ENCODE assay signal across 28 cellular contexts in genomic region chr1:103460496-103460895, GRCh38.
"Had no signal": no experiment of that assay in that cellular context is flagged by ENCODE, and none has a peak within 500 bp of the region (broad histone marks: within the 10 kb centered on the region; RNA-seq: fewer than 3 reads in every experiment).

No MANE protein-coding gene starts in this region.

- FAIRE-seq: endothelial cell of umbilical vein had no signal

- H3K4me1 Mint-ChIP-seq: activated CD4-positive, alpha-beta memory T cell treated with anti-CD3 and anti-CD28 coated beads, Interleukin-2, amount 10 ng/mL, durations not matched to agents 7 days and 5 days; activated CD4-positive, alpha-beta T cell treated with anti-CD3 and anti-CD28 coated beads, Interleukin-2, amount 10 ng/mL, durations not matched to agents 7 days and 5 days; activated T-helper 17 cell treated with anti-CD3 and anti-CD28 coated beads, Interleukin-2, amount 50 U/mL, for 72 hours had no signal

- H3K27ac Mint-ChIP-seq: activated CD4-positive, alpha-beta memory T cell treated with anti-CD3 and anti-CD28 coated beads, Interleukin-2, amount 10 ng/mL, durations not matched to agents 7 days and 5 days; activated CD4-positive, alpha-beta T cell treated with anti-CD3 and anti-CD28 coated beads, Interleukin-2, amount 10 ng/mL, durations not matched to agents 7 days and 5 days; activated naive CD8-positive, alpha-beta T cell; activated T-helper 17 cell treated with anti-CD3 and anti-CD28 coated beads, Interleukin-2, amount 50 U/mL, for 72 hours; WTC11 had no signal

- H3K9me3 ChIP-seq: body of pancreas, colonic mucosa, esophagus squamous epithelium, gastroesophageal sphincter had no signal

- H3K4me3 ChIP-seq: body of pancreas, colonic mucosa, dorsolateral prefrontal cortex, esophagus squamous epithelium, gastroesophageal sphincter had no signal

- H3K27ac ChIP-seq: body of pancreas, colonic mucosa, dorsolateral prefrontal cortex, epithelial cell of prostate, esophagus squamous epithelium, gastroesophageal sphincter, VCaP had no signal

- H3K4me1 ChIP-seq: body of pancreas, colonic mucosa, esophagus squamous epithelium, gastroesophageal sphincter had no signal

- DNase-seq: activated CD4-positive, alpha-beta memory T cell treated with anti-CD3 and anti-CD28 coated beads, Interleukin-2, amount 10 ng/mL, durations not matched to agents 7 days and 5 days; activated CD4-positive, alpha-beta T cell treated with anti-CD3 and anti-CD28 coated beads for 1 hour; activated CD4-positive, alpha-beta T cell treated with anti-CD3 and anti-CD28 coated beads for 4 hours; activated CD4-positive, alpha-beta T cell treated with anti-CD3 and anti-CD28 coated beads, Interleukin-2, amount 10 ng/mL, durations not matched to agents 7 days and 5 days; activated CD4-positive, alpha-beta T cell treated with anti-CD3 and anti-CD28 coated beads, Interleukin-2, amount 50 U/mL, for 4 hours; activated CD8-positive, alpha-beta memory T cell treated with anti-CD3 and anti-CD28 coated beads for 24 hours; activated effector memory CD4-positive, alpha-beta T cell treated with Interleukin-2 at 50 U/mL for 16 hours; activated gamma-delta T cell treated with Interleukin-2 at 50 U/mL for 16 hours; activated naive CD4-positive, alpha-beta T cell treated with anti-CD3 and anti-CD28 coated beads, Interleukin-2, amount 50 U/mL, for 16 hours; activated naive CD4-positive, alpha-beta T cell treated with Interleukin-2 at 50 U/mL for 16 hours; activated T-cell treated with anti-CD3 and anti-CD28 coated beads, Interleukin-2, amount 50 U/mL, for 4 hours; amniotic stem cell; anterior cingulate cortex; body of pancreas; caudate nucleus; cerebellar nuclear complex; colonic mucosa; dorsolateral prefrontal cortex; effector memory CD4-positive, alpha-beta T cell; esophagus squamous epithelium; foreskin melanocyte had no signal

- H3K27me3 Mint-ChIP-seq: activated CD4-positive, alpha-beta memory T cell treated with anti-CD3 and anti-CD28 coated beads, Interleukin-2, amount 10 ng/mL, durations not matched to agents 7 days and 5 days; activated CD4-positive, alpha-beta T cell treated with anti-CD3 and anti-CD28 coated beads, Interleukin-2, amount 10 ng/mL, durations not matched to agents 7 days and 5 days; activated naive CD8-positive, alpha-beta T cell had no signal

- H3K27me3 ChIP-seq: body of pancreas, colonic mucosa, dorsolateral prefrontal cortex, esophagus squamous epithelium, gastroesophageal sphincter had no signal

- ATAC-seq: activated T-cell treated with anti-CD3 and anti-CD28 coated beads, Interleukin-2, amount 50 U/mL, for 4 hours; activated T-helper 17 cell treated with anti-CD3 and anti-CD28 coated beads, Interleukin-2, amount 50 U/mL, for 72 hours; body of pancreas; gastroesophageal sphincter; WTC11 had no signal

- H3K36me3 ChIP-seq: colonic mucosa, esophagus squamous epithelium, gastroesophageal sphincter had no signal

- H3K9me3 Mint-ChIP-seq: activated CD4-positive, alpha-beta memory T cell treated with anti-CD3 and anti-CD28 coated beads, Interleukin-2, amount 10 ng/mL, durations not matched to agents 7 days and 5 days; activated CD4-positive, alpha-beta T cell treated with anti-CD3 and anti-CD28 coated beads, Interleukin-2, amount 10 ng/mL, durations not matched to agents 7 days and 5 days; activated T-cell treated with anti-CD3 and anti-CD28 coated beads, Interleukin-2, amount 50 U/mL, for 4 hours; activated T-helper 17 cell treated with anti-CD3 and anti-CD28 coated beads, Interleukin-2, amount 50 U/mL, for 72 hours; WTC11 had no signal

- H3K36me3 Mint-ChIP-seq: activated naive CD8-positive, alpha-beta T cell; WTC11 had no signal

- H3K4me3 Mint-ChIP-seq: activated CD4-positive, alpha-beta memory T cell treated with anti-CD3 and anti-CD28 coated beads, Interleukin-2, amount 10 ng/mL, durations not matched to agents 7 days and 5 days; activated CD4-positive, alpha-beta T cell treated with anti-CD3 and anti-CD28 coated beads, Interleukin-2, amount 10 ng/mL, durations not matched to agents 7 days and 5 days; activated naive CD8-positive, alpha-beta T cell; activated T-cell treated with anti-CD3 and anti-CD28 coated beads, Interleukin-2, amount 50 U/mL, for 4 hours; activated T-helper 17 cell treated with anti-CD3 and anti-CD28 coated beads, Interleukin-2, amount 50 U/mL, for 72 hours; WTC11 had no signal
